In genomic region chr3:44506556-44506955, GRCh38 we compare ENCODE assay signal across 21 cellular contexts. TPM values are rescaled to one million over a fixed set of nuclear protein-coding genes. Genes with fewer than 3 reads are reported as not detected.
DNase-seq lines count a peak whose midpoint lies in the region; ATAC-seq and TF ChIP-seq lines count a peak whose summit lies in the region.
"Had no signal": no experiment of that assay in that cellular context is flagged by ENCODE, and none has a peak within 500 bp of the region (broad histone marks: within the 10 kb centered on the region; RNA-seq: fewer than 3 reads in every experiment).

No MANE protein-coding gene starts in this region.

- no peak for DNase-seq in CD8-positive, alpha-beta T cell
- no peak for DNase-seq in chondrocyte (ENCODE audit: low spot score)
- no peak for DNase-seq in progenitor cell of endocrine pancreas (ENCODE audit: low spot score, unreplicated experiment)
- DNase-seq in GM10266 (ENCODE audit: extremely low spot score) = no peak
- DNase-seq in EL = no peak
- DNase-seq: Calu3; CD4-positive, alpha-beta memory T cell; DMS153; GDM1; GOT3; NCI-H1092; NCI-H1436; NCI-H2029; NCI-H226; NCI-H510A treated with DMSO at 0.1 percent for 48 hours; NCI-H774 had no signal

- no peak for ATAC-seq in CD8-positive, alpha-beta T cell
- ATAC-seq in HG02763 (IDR thresholded peaks at IDR 0.05; ENCODE audit: unreplicated experiment) = no peak
- ATAC-seq: HCT116, Panc1 had no signal

- no peaks in the 10 kb centered on the region for H3K27me3 Mint-ChIP-seq in CD8-positive, alpha-beta T cell (ENCODE audit: low read depth)
- H3K27me3 Mint-ChIP-seq in chondrocyte (ENCODE audit: low read depth) = no peaks in the 10 kb centered on the region
- H3K27me3 Mint-ChIP-seq in progenitor cell of endocrine pancreas = no peaks in the 10 kb centered on the region
- H3K27me3 Mint-ChIP-seq: CD4-positive, alpha-beta memory T cell had no signal

- peaks cover 42% of the 10 kb centered on the region for H3K4me1 Mint-ChIP-seq in CD8-positive, alpha-beta T cell (ENCODE audit: low read depth)
- H3K4me1 Mint-ChIP-seq in chondrocyte (ENCODE audit: low read depth) (peaks cover 39% of the 10 kb centered on the region), progenitor cell of endocrine pancreas (ENCODE audit: low read depth) (peaks cover 16% of the 10 kb centered on the region)

- H3K4me3 Mint-ChIP-seq in CD8-positive, alpha-beta T cell = peak overlapping the region; percentile 8
- H3K4me3 Mint-ChIP-seq in chondrocyte (ENCODE audit: unreplicated experiment) = no peak overlapping the region
- H3K4me3 Mint-ChIP-seq in progenitor cell of endocrine pancreas (ENCODE audit: low read depth) = no peak overlapping the region

- peaks cover 22% of the 10 kb centered on the region for H3K4me1 ChIP-seq in CD8-positive, alpha-beta T cell (ENCODE audit: insufficient read depth, low read length)
- H3K4me1 ChIP-seq in HUES48 (ENCODE audit: control insufficient read depth, insufficient read depth, low read length) = peaks cover 18% of the 10 kb centered on the region; the same call in 1 of the 2 replicates

- H3K36me3 ChIP-seq in CD8-positive, alpha-beta T cell (ENCODE audit: insufficient read depth, low read length) = no peaks in the 10 kb centered on the region
- H3K36me3 ChIP-seq in HUES48 (ENCODE audit: control insufficient read depth, insufficient read depth, low read length) = peaks cover 8% of the 10 kb centered on the region

- H3K9me3 Mint-ChIP-seq in CD8-positive, alpha-beta T cell = peaks cover 15% of the 10 kb centered on the region
- H3K9me3 Mint-ChIP-seq in chondrocyte (ENCODE audit: low read depth) (peaks cover 9% of the 10 kb centered on the region), progenitor cell of endocrine pancreas (ENCODE audit: low read depth) (peaks cover 36% of the 10 kb centered on the region)

- no peak overlapping the region for H3K27ac Mint-ChIP-seq in CD8-positive, alpha-beta T cell
- H3K27ac Mint-ChIP-seq in chondrocyte (ENCODE audit: unreplicated experiment) (peak overlapping the region; percentile 51), progenitor cell of endocrine pancreas (peak overlapping the region; percentile 81)

- no peak for TF ChIP-seq CTCF in CD8-positive, alpha-beta T cell (IDR thresholded peaks at IDR 0.05)
- TF ChIP-seq CTCF in chondrocyte (IDR thresholded peaks at IDR 0.05) = no peak
- TF ChIP-seq CTCF in progenitor cell of endocrine pancreas (IDR thresholded peaks at IDR 0.05; ENCODE audit: unreplicated experiment) = no peak
- TF ChIP-seq CTCF in GM10266 (IDR thresholded peaks at IDR 0.05; ENCODE audit: control insufficient read depth, insufficient read depth, low read depth, missing control alignments) = no peak

- CTCF ChIA-PET in CD8-positive, alpha-beta T cell (lab: Charles Lee) = no interaction called here

- no peak overlapping the region for H3K4me3 ChIP-seq in CD8-positive, alpha-beta T cell (ENCODE audit: low read depth, low read length)
- no peak overlapping the region for H3K4me3 ChIP-seq in HUES48 (ENCODE audit: low read depth, low read length)
- H3K4me3 ChIP-seq: SJSA1 had no signal

- H3K9ac ChIP-seq in HUES48 (ENCODE audit: low read depth, low read length) = no peak overlapping the region

- H3K27ac ChIP-seq in CD8-positive, alpha-beta T cell (ENCODE audit: low read depth, low read length) = no peak overlapping the region
- H3K27ac ChIP-seq in HUES48 (ENCODE audit: low read depth, low read length) = peak overlapping the region; percentile 55
- H3K27ac ChIP-seq: SJSA1 had no signal

- peaks cover 2% of the 10 kb centered on the region for H3K9me3 ChIP-seq in CD8-positive, alpha-beta T cell (ENCODE audit: low read length)
- peaks cover 6% of the 10 kb centered on the region for H3K9me3 ChIP-seq in HUES48 (ENCODE audit: control insufficient read depth, insufficient read depth, low read length)
- H3K9me3 ChIP-seq: SJSA1 had no signal

- peaks cover 51% of the 10 kb centered on the region for H3K36me3 Mint-ChIP-seq in CD8-positive, alpha-beta T cell
- H3K36me3 Mint-ChIP-seq in chondrocyte (ENCODE audit: low read depth) = peaks cover 3% of the 10 kb centered on the region
- peaks cover 44% of the 10 kb centered on the region for H3K36me3 Mint-ChIP-seq in progenitor cell of endocrine pancreas (ENCODE audit: insufficient read depth)

- no peaks in the 10 kb centered on the region for H3K27me3 ChIP-seq in CD8-positive, alpha-beta T cell (ENCODE audit: insufficient read depth, low read length)
- no peaks in the 10 kb centered on the region for H3K27me3 ChIP-seq in HUES48 (ENCODE audit: control insufficient read depth, insufficient read depth, low read length)
- H3K27me3 ChIP-seq: SJSA1 had no signal

- POLR2A ChIA-PET in CD8-positive, alpha-beta T cell (lab: Charles Lee) = no interaction called here

- intact Hi-C loops in CD8-positive, alpha-beta T cell (cut with DNase I, micrococcal nuclease) = no loop called here

RNA-seq across cellular contexts. Expression of gene ZNF445, which starts 29.1 kb away (rescaled TPM):
- 1 to 10 TPM; 4.8 to 5.2 TPM for total RNA-seq in CD8-positive, alpha-beta T cell
- 17.5 to 22.8 TPM (median 20.4 TPM) in 3 replicates for total RNA-seq in chondrocyte
- 62.5 and 64.0 TPM in 2 replicates for total RNA-seq in progenitor cell of endocrine pancreas

RNA-seq across cellular contexts. Expression of gene ZKSCAN7, which starts 48.4 kb away (rescaled TPM):
- total RNA-seq in CD8-positive, alpha-beta T cell = 1 to 10 TPM in 1 of 2 experiments, under 1 TPM in 1; 0.68 to 1.6 TPM
- total RNA-seq in chondrocyte = 6.8 to 9.2 TPM (median 7.0 TPM) in 3 replicates
- total RNA-seq in progenitor cell of endocrine pancreas = 22.4 and 25.0 TPM in 2 replicates
